ENCODE assay signal across 25 cellular contexts in the genomic region with DNA sequence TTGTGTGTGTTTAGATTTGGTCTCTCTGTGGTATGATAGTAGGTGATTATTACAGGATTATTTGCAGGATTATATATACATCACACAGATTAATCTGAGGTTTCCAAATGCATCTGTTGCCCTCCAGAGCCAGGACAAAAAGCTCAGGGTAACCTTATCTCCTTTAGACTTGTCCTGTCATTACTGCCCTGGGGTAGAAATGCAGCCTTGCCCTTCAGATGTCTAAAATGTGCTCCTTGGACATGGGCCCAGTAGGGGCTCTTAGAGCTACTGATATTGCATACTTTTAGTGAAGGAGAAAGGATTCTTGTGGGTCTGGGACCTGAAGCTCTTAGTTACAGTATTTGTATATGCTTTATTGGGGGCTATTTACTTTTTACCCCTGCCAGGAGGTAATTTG. TPM values are rescaled to one million over a fixed set of nuclear protein-coding genes. Genes with fewer than 3 reads are reported as not detected.
DNase-seq lines count a peak whose midpoint lies in the region; ATAC-seq, FAIRE-seq and TF ChIP-seq lines count a peak whose summit lies in the region.
"Had no signal": no experiment of that assay in that cellular context is flagged by ENCODE, and none has a peak within 500 bp of the region (broad histone marks: within the 10 kb centered on the region; RNA-seq: fewer than 3 reads in every experiment).

No MANE protein-coding gene starts in this region.

- no peak for ATAC-seq in GM18907 (IDR thresholded peaks at IDR 0.05; ENCODE audit: unreplicated experiment)
- ATAC-seq: A549 had no signal

- H3K27ac ChIP-seq in cardiac muscle cell, result peak overlapping the region; percentile 62
- H3K27ac ChIP-seq in coronary artery, result no peak overlapping the region
- H3K27ac ChIP-seq: A549; BLaER1 treated with 17β-estradiol and CSF1 and Interleukin-3, amounts not matched to agents 10 nM and 100 nM; GM23248 had no signal

- peak; percentile 99 for FAIRE-seq in D721Med (lab: Jason Lieb, UNC)
- FAIRE-seq: A549, G401.6, GM12892, GM19239, H1 had no signal

- no peaks in the 10 kb centered on the region for H3K9me3 ChIP-seq in cardiac muscle cell (ENCODE audit: low read depth)
- H3K9me3 ChIP-seq: A549; BE2C; BLaER1 treated with 17β-estradiol and CSF1 and Interleukin-3, amounts not matched to agents 10 nM and 100 nM had no signal

- no peaks in the 10 kb centered on the region for H3K36me3 ChIP-seq in cardiac muscle cell
- H3K36me3 ChIP-seq: BE2C; BLaER1 treated with 17β-estradiol and CSF1 and Interleukin-3, amounts not matched to agents 10 nM and 100 nM had no signal

- intact Hi-C loops in cardiac septum (cut with DNase I), result no loop called here

- DNase-seq in cardiac muscle cell (ENCODE audit: low read depth in 1 of 2, low spot score in 1 of 2) (peak in 1 of 2 donors; percentile 55), cardiac septum (ENCODE audit: low spot score) (no peak), D721Med (ENCODE audit: insufficient read length, low spot score) (no peak), NCI-H82 treated with DMSO at 0.1 percent for 48 hours (lab: John Stamatoyannopoulos, UW; ENCODE audit: unreplicated experiment) (peak; percentile 58), astrocyte of the hippocampus (ENCODE audit: low read depth, low spot score) (peak; percentile 8), NCI-H1048 (lab: John Stamatoyannopoulos, UW) (no peak), coronary artery (ENCODE audit: low spot score) (no peak)
- DNase-seq: 8988T; ACHN; AML-193; BE2C; CD4-positive, alpha-beta T cell; CD8-positive, alpha-beta memory T cell; DMS153; DND-41; GM23248; H9 had no signal

- H3K4me3 ChIP-seq in cardiac muscle cell (no peak overlapping the region), coronary artery (no peak overlapping the region)
- H3K4me3 ChIP-seq: A549; BLaER1 treated with 17β-estradiol and CSF1 and Interleukin-3, amounts not matched to agents 10 nM and 100 nM; GM23248 had no signal

- TF ChIP-seq CTCF in cardiac muscle cell (IDR thresholded peaks at IDR 0.05; ENCODE audit: low read depth, low read length), result no peak
- TF ChIP-seq CTCF in D721Med (IDR thresholded peaks at IDR 0.05; ENCODE audit: insufficient read depth, missing control alignments), result no peak
- TF ChIP-seq CTCF in coronary artery (IDR thresholded peaks at IDR 0.05), result no peak

- no peaks in the 10 kb centered on the region for H3K27me3 ChIP-seq in cardiac muscle cell
- H3K27me3 ChIP-seq: BE2C; BLaER1 treated with 17β-estradiol and CSF1 and Interleukin-3, amounts not matched to agents 10 nM and 100 nM had no signal

- H3K4me1 ChIP-seq in cardiac muscle cell (ENCODE audit: low read depth), result peaks cover 35% of the 10 kb centered on the region
- H3K4me1 ChIP-seq: A549, BE2C had no signal

RNA-seq across cellular contexts. Expression of a gene that starts 56.2 kb away (rescaled TPM):
- total RNA-seq in cardiac muscle cell (63.2 and 78.5 TPM in 2 replicates), cardiac septum (46.7 TPM)
- 76.1 and 89.6 TPM in 2 replicates for polyA plus RNA-seq in cardiac muscle cell

RNA-seq across cellular contexts. Expression of a gene that starts 56.4 kb away (rescaled TPM):
- total RNA-seq in cardiac muscle cell (3.9 and 6.9 TPM in 2 replicates), cardiac septum (1.6 TPM)
- polyA plus RNA-seq in cardiac muscle cell, result 12.9 and 13.3 TPM in 2 replicates
- polyA plus RNA-seq: CD14-positive monocyte; CD8-positive, alpha-beta memory T cell had no signal

Comparison
In these comparisons a context has a peak if more than half of its experiments do, and no peak if none do; other contexts are left out.
1. DNase-seq: peak in NCI-H82 treated with DMSO at 0.1 percent for 48 hours (single experiment) and astrocyte of the hippocampus (single experiment); none in cardiac septum (single experiment), D721Med (single experiment), NCI-H1048 (single experiment) and coronary artery (single experiment).